8 cellular contexts compared by ENCODE assay signal in genomic region chr1:26274801-26275425, GRCh38. TPM values are rescaled to one million over a fixed set of nuclear protein-coding genes. Genes with fewer than 3 reads are reported as not detected.
DNase-seq lines count a peak whose midpoint lies in the region; ATAC-seq and TF ChIP-seq lines count a peak whose summit lies in the region.

No MANE protein-coding gene starts in this region.

- H2AFZ ChIP-seq in OCI-LY7 (ENCODE audit: low read length) = no peak overlapping the region

- BruUV-seq in OCI-LY7 (replicated peaks; lab: Mats Ljungman, UMichigan) = no TSS peak

- no peak for DNase-seq in activated CD4-positive, alpha-beta T cell treated with anti-CD3 and anti-CD28 coated beads, Interleukin-2, amount 10 ng/mL, durations not matched to agents 7 days and 5 days
- no peak for DNase-seq in activated CD4-positive, alpha-beta T cell treated with anti-CD3 and anti-CD28 coated beads, Interleukin-2, amount 50 U/mL, for 1 hour
- DNase-seq in UCSD-AML1 (lab: John Stamatoyannopoulos, UW; ENCODE audit: unreplicated experiment) (peak; percentile 42), fibroblast of pulmonary artery (ENCODE audit: low read depth) (peak; percentile 69), suprapubic skin (ENCODE audit: low spot score in 2 of 2) (no peak), NCI-H2196 treated with DMSO at 0.1 percent for 48 hours (lab: John Stamatoyannopoulos, UW; ENCODE audit: unreplicated experiment) (no peak), OCI-LY7 (ENCODE audit: low spot score) (no peak)

- H3K4me1 ChIP-seq in suprapubic skin (peaks cover 52% of the 10 kb centered on the region), OCI-LY7 (ENCODE audit: insufficient read depth, low read length, poor library complexity, severe bottlenecking) (peaks cover 26% of the 10 kb centered on the region)

- TF ChIP-seq CTCF in fibroblast of pulmonary artery (IDR thresholded peaks at IDR 0.05; ENCODE audit: low read length, missing control alignments) (no peak), suprapubic skin (IDR thresholded peaks at IDR 0.05) (no peak), OCI-LY7 (conservative IDR thresholded peaks at IDR 0.05; ENCODE audit: low read length) (no peak)

- H3K27ac ChIP-seq in suprapubic skin = peak overlapping the region; percentile 90
- H3K27ac ChIP-seq in OCI-LY7 (ENCODE audit: low read depth, low read length, poor library complexity, severe bottlenecking) = no peak overlapping the region

- intact Hi-C loops in OCI-LY7 (cut with micrococcal nuclease; ENCODE audit: unreplicated experiment) = loop anchor here (2.0 kb wide), 1 partner anchor 142 kb away; no protein-coding TSS in a partner anchor

- POLR2A ChIA-PET in activated CD4-positive, alpha-beta T cell treated with anti-CD3 and anti-CD28 coated beads, Interleukin-2, amount 10 ng/mL, durations not matched to agents 7 days and 5 days (lab: Charles Lee) = interaction anchor here (0.6 kb wide), 1 partner anchor 120 kb away, joined by 3 read pairs; no protein-coding TSS in a partner anchor
- POLR2A ChIA-PET in OCI-LY7 (lab: Charles Lee) = interaction anchor here (0.6 to 0.7 kb wide), 2 partner anchors 48 to 105 kb away, joined by 3 read pairs; no protein-coding TSS in a partner anchor

- no peaks in the 10 kb centered on the region for H3K79me2 ChIP-seq in OCI-LY7 (ENCODE audit: insufficient read depth, low read depth, low read length)

- H3K4me2 ChIP-seq in OCI-LY7 (ENCODE audit: low read length) = no peak overlapping the region

- H3K27me3 Mint-ChIP-seq in activated CD4-positive, alpha-beta T cell treated with anti-CD3 and anti-CD28 coated beads, Interleukin-2, amount 10 ng/mL, durations not matched to agents 7 days and 5 days = no peaks in the 10 kb centered on the region

- peaks cover 21% of the 10 kb centered on the region for H3K36me3 ChIP-seq in suprapubic skin
- peaks cover 88% of the 10 kb centered on the region for H3K36me3 ChIP-seq in OCI-LY7 (ENCODE audit: insufficient read depth, low read length)

- H4K20me1 ChIP-seq in OCI-LY7 (ENCODE audit: insufficient read depth, low read length) = no peaks in the 10 kb centered on the region

- TF ChIP-seq EP300 in suprapubic skin (IDR thresholded peaks at IDR 0.05) = no peak

- CTCF ChIA-PET in activated CD4-positive, alpha-beta T cell treated with anti-CD3 and anti-CD28 coated beads, Interleukin-2, amount 10 ng/mL, durations not matched to agents 7 days and 5 days (lab: Charles Lee) = interaction anchor here (0.7 to 21.4 kb wide), 27 partner anchors 9 to 142 kb away, joined by 3 to 442 read pairs (median 4); partner anchors contain the start of genes CD52, CEP85 and ZNF593
- CTCF ChIA-PET in OCI-LY7 (lab: Charles Lee; ENCODE audit: unreplicated experiment) = no interaction called here

- no peaks in the 10 kb centered on the region for H3K9me2 ChIP-seq in OCI-LY7 (ENCODE audit: insufficient read depth, low read length)

- H3K4me3 Mint-ChIP-seq in activated CD4-positive, alpha-beta T cell treated with anti-CD3 and anti-CD28 coated beads, Interleukin-2, amount 10 ng/mL, durations not matched to agents 7 days and 5 days = no peak overlapping the region

- H3K4me3 ChIP-seq in fibroblast of pulmonary artery (replicated peaks; ENCODE audit: low read depth, low read length) (no peak overlapping the region), suprapubic skin (no peak overlapping the region), OCI-LY7 (ENCODE audit: low read depth, low read length, poor library complexity, severe bottlenecking) (no peak overlapping the region)

- H3K4me1 Mint-ChIP-seq in activated CD4-positive, alpha-beta T cell treated with anti-CD3 and anti-CD28 coated beads, Interleukin-2, amount 10 ng/mL, durations not matched to agents 7 days and 5 days = peaks cover 55% of the 10 kb centered on the region

- H3K27ac Mint-ChIP-seq in activated CD4-positive, alpha-beta T cell treated with anti-CD3 and anti-CD28 coated beads, Interleukin-2, amount 10 ng/mL, durations not matched to agents 7 days and 5 days = peak overlapping the region; percentile 10

- no peaks in the 10 kb centered on the region for H3K27me3 ChIP-seq in suprapubic skin

- peaks cover 65% of the 10 kb centered on the region for H3K36me3 Mint-ChIP-seq in activated CD4-positive, alpha-beta T cell treated with anti-CD3 and anti-CD28 coated beads, Interleukin-2, amount 10 ng/mL, durations not matched to agents 7 days and 5 days (ENCODE audit: low read depth)

- ATAC-seq in HG02840 (IDR thresholded peaks at IDR 0.05; ENCODE audit: low FRiP score, unreplicated experiment) = no peak

- 67% methylated on average over 11 of the region's 11 CpGs for WGBS in suprapubic skin

- no peaks in the 10 kb centered on the region for H3K9me3 Mint-ChIP-seq in activated CD4-positive, alpha-beta T cell treated with anti-CD3 and anti-CD28 coated beads, Interleukin-2, amount 10 ng/mL, durations not matched to agents 7 days and 5 days

- no peak for TF ChIP-seq POLR2A in suprapubic skin (IDR thresholded peaks at IDR 0.05)

- H3K9me3 ChIP-seq in suprapubic skin = no peaks in the 10 kb centered on the region
- H3K9me3 ChIP-seq in OCI-LY7 (ENCODE audit: low read length) = no peaks in the 10 kb centered on the region

RNA-seq across cellular contexts. Expression of gene SH3BGRL3, which starts 5.0 kb away (rescaled TPM):
- 100 to 1,000 TPM; 606 to 707 TPM for total RNA-seq in activated CD4-positive, alpha-beta T cell treated with anti-CD3 and anti-CD28 coated beads, Interleukin-2, amount 10 ng/mL, durations not matched to agents 7 days and 5 days
- total RNA-seq in suprapubic skin (100 to 1,000 TPM in 1 of 4 donors, 10 to 100 TPM in 3; 53.5 to 104 (median 92.8) TPM), OCI-LY7 (2022) (58.6 and 60.9 TPM in 2 replicates)
- total RNA-seq in OCI-LY7 (2014; rRNA removed; shearing (Covaris generic)) = 18.6 and 25.3 TPM in 2 replicates

RNA-seq across cellular contexts. Expression of gene UBXN11, which starts 31.5 kb away (rescaled TPM):
- 10 to 100 TPM; 48.6 to 51.3 TPM for total RNA-seq in activated CD4-positive, alpha-beta T cell treated with anti-CD3 and anti-CD28 coated beads, Interleukin-2, amount 10 ng/mL, durations not matched to agents 7 days and 5 days
- total RNA-seq in suprapubic skin (10 to 100 TPM in 2 of 4 donors, 1 to 10 TPM in 2; 3.2 to 19.1 (median 9.1) TPM), OCI-LY7 (2022) (98.6 and 111 TPM in 2 replicates)
- 74.2 and 75.8 TPM in 2 replicates for total RNA-seq in OCI-LY7 (2014; rRNA removed; shearing (Covaris generic))

RNA-seq across cellular contexts. Expression of gene CEP85, which starts 40.9 kb away (rescaled TPM):
- total RNA-seq in activated CD4-positive, alpha-beta T cell treated with anti-CD3 and anti-CD28 coated beads, Interleukin-2, amount 10 ng/mL, durations not matched to agents 7 days and 5 days = 10 to 100 TPM; 46.9 to 49.0 TPM
- total RNA-seq in suprapubic skin (10 to 100 TPM; 18.2 to 27.8 (median 18.7) TPM), OCI-LY7 (2022) (47.1 and 53.6 TPM in 2 replicates)
- total RNA-seq in OCI-LY7 (2014; rRNA removed; shearing (Covaris generic)) = 46.4 and 55.2 TPM in 2 replicates

RNA-seq across cellular contexts. Expression of gene CD52, which starts 42.8 kb away (rescaled TPM):
- 1,000 to 10,000 TPM; 1,663 to 1,924 TPM for total RNA-seq in activated CD4-positive, alpha-beta T cell treated with anti-CD3 and anti-CD28 coated beads, Interleukin-2, amount 10 ng/mL, durations not matched to agents 7 days and 5 days
- 10 to 100 TPM in 1 of 4 donors, 1 to 10 TPM in 3; 2.3 to 11.4 (median 9.9) TPM for total RNA-seq in suprapubic skin
- 409 and 470 TPM in 2 replicates for total RNA-seq in OCI-LY7 (2014; rRNA removed; shearing (Covaris generic))
- total RNA-seq in OCI-LY7 (2022) = 677 and 769 TPM in 2 replicates

Comparison
In these comparisons a context has a peak if more than half of its experiments do, and no peak if none do; other contexts are left out.
1. DNase-seq: peak in UCSD-AML1 (single experiment) and fibroblast of pulmonary artery (single experiment); none in activated CD4-positive, alpha-beta T cell treated with anti-CD3 and anti-CD28 coated beads, Interleukin-2, amount 10 ng/mL, durations not matched to agents 7 days and 5 days (single experiment), activated CD4-positive, alpha-beta T cell treated with anti-CD3 and anti-CD28 coated beads, Interleukin-2, amount 50 U/mL, for 1 hour (single experiment), suprapubic skin (0 of 2), NCI-H2196 treated with DMSO at 0.1 percent for 48 hours (single experiment) and OCI-LY7 (single experiment).
2. RNA of gene SH3BGRL3, which starts 5.0 kb away (total RNA-seq): 606 to 707 TPM in activated CD4-positive, alpha-beta T cell treated with anti-CD3 and anti-CD28 coated beads, Interleukin-2, amount 10 ng/mL, durations not matched to agents 7 days and 5 days; 53.5 to 104 TPM in suprapubic skin and 18.6 to 60.9 TPM in OCI-LY7; every median in the first group is over 4 times any median in the second.